In genomic region chr3:145259166-145259565, GRCh38 we compare ENCODE assay signal across 24 cellular contexts.
"Had no signal": no experiment of that assay in that cellular context is flagged by ENCODE, and none has a peak within 500 bp of the region (broad histone marks: within the 10 kb centered on the region; RNA-seq: fewer than 3 reads in every experiment).

No MANE protein-coding gene starts in this region.

- H3K9me3 Mint-ChIP-seq: mesothelial cell of epicardium; natural killer cell treated with Interleukin-12 subunit alpha and Interleukin-12 subunit beta and Interleukin-15 and Interleukin-18, amount 100 ng/mL, for 72 hours; neural crest cell; type B pancreatic cell had no signal

- H3K27me3 Mint-ChIP-seq: effector memory CD8-positive, alpha-beta T cell; naive B cell; natural killer cell treated with Interleukin-12 subunit alpha and Interleukin-12 subunit beta and Interleukin-15 and Interleukin-18, amount 100 ng/mL, for 72 hours; type B pancreatic cell had no signal

- H3K36me3 Mint-ChIP-seq: naive B cell; natural killer cell treated with Interleukin-12 subunit alpha and Interleukin-12 subunit beta and Interleukin-15 and Interleukin-18, amount 100 ng/mL, for 72 hours; stimulated activated effector memory CD8-positive, alpha-beta T cell treated with anti-CD3 and anti-CD28 coated beads, Interleukin-12 subunit alpha, Interleukin-12 subunit beta, amount 100 ng/mL, for 72 hours; type B pancreatic cell had no signal

- H3K27me3 ChIP-seq: left lung, ovary, sigmoid colon, stomach, thyroid gland had no signal

- H3K27ac ChIP-seq: left lung, ovary, psoas muscle, sigmoid colon, stomach, thyroid gland had no signal

- ATAC-seq: effector memory CD8-positive, alpha-beta T cell; left cardiac atrium; left lung; mucosa of descending colon; natural killer cell treated with Interleukin-12 subunit alpha and Interleukin-12 subunit beta and Interleukin-15 and Interleukin-18, amount 100 ng/mL, for 72 hours; psoas muscle; stimulated activated effector memory CD8-positive, alpha-beta T cell treated with anti-CD3 and anti-CD28 coated beads, Interleukin-12 subunit alpha, Interleukin-12 subunit beta, amount 100 ng/mL, for 72 hours had no signal

- H3K4me1 Mint-ChIP-seq: naive B cell; stimulated activated effector memory CD8-positive, alpha-beta T cell treated with anti-CD3 and anti-CD28 coated beads, Interleukin-12 subunit alpha, Interleukin-12 subunit beta, amount 100 ng/mL, for 72 hours had no signal

- DNase-seq: cortex of kidney; effector memory CD8-positive, alpha-beta T cell; hypothalamus; left cardiac atrium; left lung; mesenchymal stem cell; mucosa of descending colon; naive B cell; nucleus accumbens; ovary; posterior cingulate gyrus; psoas muscle; right cardiac atrium; sigmoid colon; stimulated activated CD4-positive, alpha-beta T cell treated with anti-CD3 and anti-CD28 coated beads, Interleukin-2, amount 100 ng/mL, for 24 hours; stimulated activated CD4-positive, alpha-beta T cell treated with anti-CD3 and anti-CD28 coated beads, Interleukin-4, amount 100 ng/mL, for 24 hours; stimulated activated naive CD4-positive, alpha-beta T cell treated with Interleukin-2 at 50 U/mL for 16 hours; stomach; thyroid gland had no signal

- H3K27ac Mint-ChIP-seq: effector memory CD8-positive, alpha-beta T cell; mesothelial cell of epicardium; naive B cell; natural killer cell treated with Interleukin-12 subunit alpha and Interleukin-12 subunit beta and Interleukin-15 and Interleukin-18, amount 100 ng/mL, for 72 hours; stimulated activated effector memory CD8-positive, alpha-beta T cell treated with anti-CD3 and anti-CD28 coated beads, Interleukin-12 subunit alpha, Interleukin-12 subunit beta, amount 100 ng/mL, for 72 hours; type B pancreatic cell had no signal

- H3K4me3 ChIP-seq: left lung, mucosa of descending colon, ovary, psoas muscle, sigmoid colon, stomach, thyroid gland had no signal

- H3K4me3 Mint-ChIP-seq: effector memory CD8-positive, alpha-beta T cell; mesothelial cell of epicardium; naive B cell; natural killer cell treated with Interleukin-12 subunit alpha and Interleukin-12 subunit beta and Interleukin-15 and Interleukin-18, amount 100 ng/mL, for 72 hours; neural crest cell; stimulated activated effector memory CD8-positive, alpha-beta T cell treated with anti-CD3 and anti-CD28 coated beads, Interleukin-12 subunit alpha, Interleukin-12 subunit beta, amount 100 ng/mL, for 72 hours; type B pancreatic cell had no signal

- H3K9me3 ChIP-seq: mucosa of descending colon, ovary, psoas muscle, sigmoid colon, thyroid gland had no signal

- H3K36me3 ChIP-seq: left lung, ovary, sigmoid colon, stomach, thyroid gland had no signal

- H3K4me1 ChIP-seq: left lung, psoas muscle, sigmoid colon, stomach, thyroid gland had no signal
